In the genomic region with DNA sequence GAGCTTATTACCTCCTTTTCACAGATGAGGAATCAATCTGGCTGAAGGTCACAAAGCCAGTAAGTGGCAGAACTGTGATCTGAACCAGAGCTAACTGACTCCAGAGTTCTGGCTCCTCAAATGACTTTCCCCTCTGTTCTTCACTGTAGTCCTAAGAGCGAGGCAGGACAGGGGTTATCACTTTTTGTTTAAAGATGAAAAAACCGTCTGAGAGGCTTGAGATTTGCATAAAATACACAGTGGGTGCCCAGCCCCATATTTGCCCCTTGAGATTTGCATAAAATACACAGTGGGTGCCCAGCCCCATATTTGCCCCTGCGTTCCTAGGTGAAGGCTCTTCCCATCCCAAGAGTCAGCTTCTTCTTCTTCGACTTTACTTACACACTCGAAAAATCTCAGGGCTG, we compare ENCODE assay signal across 8 cellular contexts. TPM values are rescaled to one million over a fixed set of nuclear protein-coding genes. Genes with fewer than 3 reads are reported as not detected.
A peak's percentile ranks its signal among the peaks of the same experiment; 100 is the strongest.
DNase-seq lines count a peak whose midpoint lies in the region; ATAC-seq and TF ChIP-seq lines count a peak whose summit lies in the region.

No MANE protein-coding gene starts in this region.

- peak overlapping the region; percentile 86 for H3K4me3 ChIP-seq in right cardiac atrium (ENCODE audit: low read length)
- H3K4me3 ChIP-seq in skeletal muscle satellite cell (ENCODE audit: low read length): peak overlapping the region; percentile 94

- peak; percentile 25 for ATAC-seq in activated CD4-positive, alpha-beta T cell treated with anti-CD3 and anti-CD28 coated beads for 36 hours
- ATAC-seq in HG03060 (IDR thresholded peaks at IDR 0.05; ENCODE audit: low read depth, unreplicated experiment): peak; percentile 41
- ATAC-seq in activated B cell treated with CpG ODN at 0.5 μM for 24 hours (ENCODE audit: low read depth): peak; percentile 67
- ATAC-seq in right cardiac atrium: peak; percentile 7 to 21

- no peak overlapping the region for H3K27ac Mint-ChIP-seq in activated CD4-positive, alpha-beta T cell treated with anti-CD3 and anti-CD28 coated beads for 36 hours
- peak overlapping the region; percentile 85 for H3K27ac Mint-ChIP-seq in activated B cell treated with CpG ODN at 0.5 μM for 24 hours

- CTCF ChIA-PET in activated CD4-positive, alpha-beta T cell treated with anti-CD3 and anti-CD28 coated beads for 36 hours (lab: Charles Lee): interaction anchor here (1.2 to 3.2 kb wide), 3 partner anchors 9 to 112 kb away, joined by 3 to 26 read pairs (median 6); a partner anchor contains a TSS
- CTCF ChIA-PET in activated B cell treated with CpG ODN at 0.5 μM for 24 hours (lab: Charles Lee): no interaction called here

- intact Hi-C loops in activated CD4-positive, alpha-beta T cell treated with anti-CD3 and anti-CD28 coated beads for 36 hours (cut with DNase I, micrococcal nuclease): loop anchor here (5.0 to 10.0 kb wide), 2 partner anchors 88 to 541 kb away; a partner anchor contains a TSS
- intact Hi-C loops in activated B cell treated with CpG ODN at 0.5 μM for 24 hours (cut with micrococcal nuclease): loop anchor here (1.0 to 10.0 kb wide), 4 partner anchors 10 to 551 kb away; a partner anchor contains a TSS
- intact Hi-C loops in right cardiac atrium (cut with DNase I): no loop called here

- WGBS in right cardiac atrium: 3% methylated on average over 5 of the region's 5 CpGs

- H3K4me1 ChIP-seq in right cardiac atrium (ENCODE audit: control insufficient read depth, insufficient read depth, low read length) (peaks cover 7% of the 10 kb centered on the region), skeletal muscle satellite cell (ENCODE audit: control insufficient read depth, insufficient read depth, low read length) (peaks cover 32% of the 10 kb centered on the region)

- peak overlapping the region; percentile 93 for H3K9ac ChIP-seq in skeletal muscle satellite cell (ENCODE audit: low read depth, low read length)

- H3K36me3 Mint-ChIP-seq in activated CD4-positive, alpha-beta T cell treated with anti-CD3 and anti-CD28 coated beads for 36 hours (ENCODE audit: low read depth): peaks cover 23% of the 10 kb centered on the region
- H3K36me3 Mint-ChIP-seq in activated B cell treated with CpG ODN at 0.5 μM for 24 hours (ENCODE audit: low read depth): peaks cover 26% of the 10 kb centered on the region

- no peak for TF ChIP-seq CTCF in activated B cell treated with CpG ODN at 0.5 μM for 24 hours (IDR thresholded peaks at IDR 0.05)

- peak overlapping the region; percentile 95 for H3K4me2 ChIP-seq in skeletal muscle satellite cell (ENCODE audit: low read length)

- peak overlapping the region; percentile 80 for H3K27ac ChIP-seq in right cardiac atrium (ENCODE audit: low read length)

- peak overlapping the region; percentile 59 for H3K4me3 Mint-ChIP-seq in activated CD4-positive, alpha-beta T cell treated with anti-CD3 and anti-CD28 coated beads for 36 hours
- peak overlapping the region; percentile 92 for H3K4me3 Mint-ChIP-seq in activated B cell treated with CpG ODN at 0.5 μM for 24 hours

- no peaks in the 10 kb centered on the region for H3K9me3 Mint-ChIP-seq in activated CD4-positive, alpha-beta T cell treated with anti-CD3 and anti-CD28 coated beads for 36 hours (ENCODE audit: low read depth)
- H3K9me3 Mint-ChIP-seq in activated B cell treated with CpG ODN at 0.5 μM for 24 hours: no peaks in the 10 kb centered on the region

- POLR2A ChIA-PET in activated CD4-positive, alpha-beta T cell treated with anti-CD3 and anti-CD28 coated beads for 36 hours (lab: Charles Lee): interaction anchor here (1.4 to 2.4 kb wide), 2 partner anchors 14 to 17 kb away, joined by 3 to 6 read pairs; a partner anchor contains a TSS
- POLR2A ChIA-PET in activated B cell treated with CpG ODN at 0.5 μM for 24 hours (lab: Charles Lee): interaction anchor here (0.6 to 3.2 kb wide), 14 partner anchors 8 to 538 kb away, joined by 3 to 48 read pairs (median 4); a partner anchor contains a TSS

- H3K27me3 ChIP-seq in right cardiac atrium (ENCODE audit: control insufficient read depth, insufficient read depth): no peaks in the 10 kb centered on the region
- no peaks in the 10 kb centered on the region for H3K27me3 ChIP-seq in skeletal muscle satellite cell (ENCODE audit: control insufficient read depth, insufficient read depth, low read length)

- H3K27me3 Mint-ChIP-seq in activated CD4-positive, alpha-beta T cell treated with anti-CD3 and anti-CD28 coated beads for 36 hours: no peaks in the 10 kb centered on the region
- no peaks in the 10 kb centered on the region for H3K27me3 Mint-ChIP-seq in activated B cell treated with CpG ODN at 0.5 μM for 24 hours

- peaks cover 3% of the 10 kb centered on the region for H3K36me3 ChIP-seq in skeletal muscle satellite cell (ENCODE audit: insufficient read depth, low read length)

- H3K9me3 ChIP-seq in right cardiac atrium (ENCODE audit: control insufficient read depth, low read length): no peaks in the 10 kb centered on the region
- H3K9me3 ChIP-seq in skeletal muscle satellite cell (replicated peaks; ENCODE audit: low read length): no peaks in the 10 kb centered on the region

- peaks cover 17% of the 10 kb centered on the region for H3K4me1 Mint-ChIP-seq in activated CD4-positive, alpha-beta T cell treated with anti-CD3 and anti-CD28 coated beads for 36 hours
- H3K4me1 Mint-ChIP-seq in activated B cell treated with CpG ODN at 0.5 μM for 24 hours: peaks cover 48% of the 10 kb centered on the region

- DNase-seq in activated CD4-positive, alpha-beta T cell treated with anti-CD3 and anti-CD28 coated beads for 36 hours: no peak
- DNase-seq in activated CD4-positive, alpha-beta T cell treated with anti-CD3 and anti-CD28 coated beads for 4 hours: no peak
- DNase-seq in activated B cell treated with CpG ODN at 0.5 μM for 24 hours: no peak
- DNase-seq in right cardiac atrium: no peak
- DNase-seq in NCI-H510A (lab: John Stamatoyannopoulos, UW): no peak
- no peak for DNase-seq in SHP77 treated with DMSO at 0.1 percent for 48 hours (lab: John Stamatoyannopoulos, UW)

RNA-seq across cellular contexts. Expression of a gene that starts 0.7 kb away (rescaled TPM):
- total RNA-seq in activated CD4-positive, alpha-beta T cell treated with anti-CD3 and anti-CD28 coated beads for 36 hours: 1 to 10 TPM; 2.6 TPM
- total RNA-seq in activated B cell treated with CpG ODN at 0.5 μM for 24 hours: 29.8 and 39.4 TPM in 2 replicates
- 1 to 10 TPM; 5.5 to 7.8 (median 7.5) TPM for total RNA-seq in right cardiac atrium
- polyA plus RNA-seq in right cardiac atrium: 3.5 TPM
- 6.1 and 11.1 TPM in 2 replicates for total RNA-seq in skeletal muscle satellite cell (2012; rRNA removed)

RNA-seq across cellular contexts. Expression of a gene that starts 16.9 kb away (rescaled TPM):
- 100 to 1,000 TPM; 118 to 153 TPM for total RNA-seq in activated CD4-positive, alpha-beta T cell treated with anti-CD3 and anti-CD28 coated beads for 36 hours
- total RNA-seq in activated B cell treated with CpG ODN at 0.5 μM for 24 hours: 77.8 and 80.3 TPM in 2 replicates
- total RNA-seq in right cardiac atrium: 10 to 100 TPM; 53.4 to 61.6 (median 57.6) TPM
- polyA plus RNA-seq in right cardiac atrium: 111 TPM
- total RNA-seq in skeletal muscle satellite cell (2012; rRNA removed): 231 and 281 TPM in 2 replicates

Comparison
In these comparisons a context has a peak if more than half of its experiments do, and no peak if none do; other contexts are left out.
1. ATAC-seq: peak in every context shown above with its lines; median percentile 67 in activated B cell treated with CpG ODN at 0.5 μM for 24 hours; 41 in HG03060; 25 in activated CD4-positive, alpha-beta T cell treated with anti-CD3 and anti-CD28 coated beads for 36 hours; 14 in right cardiac atrium.
2. intact Hi-C loops: an anchor here in activated CD4-positive, alpha-beta T cell treated with anti-CD3 and anti-CD28 coated beads for 36 hours (5.0 to 10.0 kb wide) and activated B cell treated with CpG ODN at 0.5 μM for 24 hours (1.0 to 10.0 kb wide); none called in right cardiac atrium.